16 cellular contexts compared by ENCODE assay signal in genomic region chr12:43551271-43551970, GRCh38. TPM values are rescaled to one million over a fixed set of nuclear protein-coding genes. Genes with fewer than 3 reads are reported as not detected.
DNase-seq lines count a peak whose midpoint lies in the region; ATAC-seq and TF ChIP-seq lines count a peak whose summit lies in the region.
"Had no signal": no experiment of that assay in that cellular context is flagged by ENCODE, and none has a peak within 500 bp of the region (broad histone marks: within the 10 kb centered on the region; RNA-seq: fewer than 3 reads in every experiment).

No MANE protein-coding gene starts in this region.

- WGBS in smooth muscle cell (ENCODE audit: low lambda C conversion rate): under 1% methylated on average over 40 of the region's 48 CpGs

- H3K4me2 ChIP-seq in smooth muscle cell: peak overlapping the region; percentile 99

- ATAC-seq in HG03135 (IDR thresholded peaks at IDR 0.05; ENCODE audit: unreplicated experiment) (no peak), omental fat pad (ENCODE audit: low FRiP score) (no peak)

- H4K20me1 ChIP-seq in smooth muscle cell (ENCODE audit: low read depth): no peaks in the 10 kb centered on the region

- no peak for TF ChIP-seq CTCF in brain microvascular endothelial cell (IDR thresholded peaks at IDR 0.05; ENCODE audit: low read depth, low read length, missing control alignments)
- TF ChIP-seq CTCF in kidney epithelial cell (IDR thresholded peaks at IDR 0.05; ENCODE audit: insufficient read depth, low read length, poor library complexity, severe bottlenecking): no peak
- no peak for TF ChIP-seq CTCF in smooth muscle cell (IDR thresholded peaks at IDR 0.05; ENCODE audit: borderline replicate concordance, insufficient read depth, poor library complexity, severe bottlenecking)
- TF ChIP-seq CTCF in omental fat pad (IDR thresholded peaks at IDR 0.05): no peak

- peaks cover 4% of the 10 kb centered on the region for H3K4me1 ChIP-seq in smooth muscle cell (ENCODE audit: low read depth)
- H3K4me1 ChIP-seq: SJSA1 had no signal

- peak overlapping the region; percentile 92 for H2AFZ ChIP-seq in smooth muscle cell (ENCODE audit: low read depth)

- peaks cover 4% of the 10 kb centered on the region for H3K79me2 ChIP-seq in smooth muscle cell (ENCODE audit: low read depth)

- H3K36me3 ChIP-seq in brain microvascular endothelial cell (replicated peaks): no peaks in the 10 kb centered on the region
- no peaks in the 10 kb centered on the region for H3K36me3 ChIP-seq in kidney epithelial cell (ENCODE audit: control insufficient read depth, insufficient read depth, low read length)
- H3K36me3 ChIP-seq in smooth muscle cell (ENCODE audit: low read depth): no peaks in the 10 kb centered on the region
- H3K36me3 ChIP-seq: heart left ventricle, SJSA1, stomach had no signal

- H3K27ac ChIP-seq in brain microvascular endothelial cell (no peak overlapping the region), smooth muscle cell (ENCODE audit: low read depth) (no peak overlapping the region)
- H3K27ac ChIP-seq: heart left ventricle, SJSA1, stomach had no signal

- DNase-seq in NCI-H2171 (lab: John Stamatoyannopoulos, UW) (peak; percentile 34), NCI-H2171 treated with DMSO at 0.1 percent for 48 hours (lab: John Stamatoyannopoulos, UW) (no peak), brain microvascular endothelial cell (no peak), kidney epithelial cell (ENCODE audit: low read depth) (no peak), smooth muscle cell (lab: John Stamatoyannopoulos, UW; ENCODE audit: unreplicated experiment) (no peak), Kasumi-1 (lab: John Stamatoyannopoulos, UW) (no peak), omental fat pad (ENCODE audit: low spot score) (no peak)
- DNase-seq: 8988T; activated CD4-positive, alpha-beta memory T cell treated with anti-CD3 and anti-CD28 coated beads for 36 hours; effector CD4-positive, alpha-beta T cell; MV-4-11; NCI-H526 treated with DMSO at 0.1 percent for 48 hours; stomach had no signal

- peaks cover 20% of the 10 kb centered on the region for H3K27me3 ChIP-seq in brain microvascular endothelial cell (replicated peaks)
- H3K27me3 ChIP-seq in kidney epithelial cell (ENCODE audit: control insufficient read depth, insufficient read depth, low read length): peaks cover 22% of the 10 kb centered on the region
- H3K27me3 ChIP-seq in smooth muscle cell (ENCODE audit: low read depth): peaks cover 42% of the 10 kb centered on the region
- H3K27me3 ChIP-seq: SJSA1 had no signal

- no peak overlapping the region for H3K9ac ChIP-seq in smooth muscle cell (ENCODE audit: low read depth)

- H3F3A ChIP-seq in smooth muscle cell (ENCODE audit: low read depth): no peaks in the 10 kb centered on the region

- peak overlapping the region; percentile 54 for H3K4me3 ChIP-seq in brain microvascular endothelial cell (ENCODE audit: low read depth, low read length)
- H3K4me3 ChIP-seq in kidney epithelial cell (ENCODE audit: low read depth, low read length): peak overlapping the region; percentile 32
- H3K4me3 ChIP-seq in smooth muscle cell: peak overlapping the region; percentile 72
- H3K4me3 ChIP-seq: SJSA1 had no signal

- in situ Hi-C loops in brain microvascular endothelial cell (cut with HindIII; ENCODE audit: low pct_ligation_motif_present, low sequenced_read_pairs): no loop called here

- no peaks in the 10 kb centered on the region for H3K9me3 ChIP-seq in smooth muscle cell (replicated peaks; ENCODE audit: low read depth)
- H3K9me3 ChIP-seq: SJSA1 had no signal

RNA-seq across cellular contexts. Expression of gene ADAMTS20, which starts 0.6 kb away (rescaled TPM):
- total RNA-seq in kidney epithelial cell (0.33 TPM in 1 of 2 replicates, not detected in the other), smooth muscle cell (4.2 and 5.5 TPM in 2 replicates), omental fat pad (not detected)
- 1.4 and 1.5 TPM in 2 replicates for polyA plus RNA-seq in smooth muscle cell
- total RNA-seq: activated CD4-positive, alpha-beta memory T cell treated with anti-CD3 and anti-CD28 coated beads for 36 hours; SJSA1 had no signal
- polyA plus RNA-seq: heart left ventricle, stomach had no signal
